ENCODE assay signal across 1 cellular context in the genomic region with DNA sequence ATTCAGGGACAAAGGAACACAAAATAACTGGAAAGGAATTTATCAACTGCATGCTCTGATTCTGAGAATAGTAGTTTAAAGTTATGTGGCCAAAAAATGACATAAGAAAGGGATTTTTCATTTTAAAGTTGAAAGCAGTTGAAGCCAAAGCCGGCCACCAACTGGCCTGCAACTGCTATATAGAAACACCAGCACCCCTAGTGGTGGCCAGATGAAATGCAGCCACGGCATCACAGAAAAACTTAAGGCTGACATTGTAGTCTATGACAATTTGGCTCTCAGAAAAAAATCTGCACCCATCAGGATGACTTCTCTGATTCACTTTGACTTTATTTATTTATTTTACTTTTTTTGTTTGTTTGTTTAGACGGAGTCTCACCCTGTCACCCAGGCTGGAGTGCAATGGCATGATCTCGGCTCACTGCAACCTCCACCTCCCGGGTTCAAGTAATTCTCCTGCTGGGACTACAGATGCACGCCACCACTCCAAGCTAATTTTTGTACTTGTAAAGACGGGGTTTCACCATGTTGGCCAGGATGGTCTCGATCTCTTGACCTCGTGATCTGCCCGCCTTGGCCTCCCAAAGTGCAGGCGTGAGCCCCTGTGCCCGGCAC.
TF ChIP-seq lines count a peak whose summit lies in the region.

No MANE protein-coding gene starts in this region.

TF ChIP-seq in WTC11, 78 proteins besides CTCF, POLR2A, EP300 and RAD21 (continued from another document):
- TF ChIP-seq, protein P1, sequence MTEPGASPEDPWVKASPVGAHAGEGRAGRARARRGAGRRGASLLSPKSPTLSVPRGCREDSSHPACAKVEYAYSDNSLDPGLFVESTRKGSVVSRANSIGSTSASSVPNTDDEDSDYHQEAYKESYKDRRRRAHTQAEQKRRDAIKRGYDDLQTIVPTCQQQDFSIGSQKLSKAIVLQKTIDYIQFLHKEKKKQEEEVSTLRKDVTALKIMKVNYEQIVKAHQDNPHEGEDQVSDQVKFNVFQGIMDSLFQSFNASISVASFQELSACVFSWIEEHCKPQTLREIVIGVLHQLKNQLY (CRISPR knock-in tag; IDR thresholded peaks at IDR 0.05), result no peak
- no peak for TF ChIP-seq ZNF232 (CRISPR knock-in tag; IDR thresholded peaks at IDR 0.05)
